In the genomic region with DNA sequence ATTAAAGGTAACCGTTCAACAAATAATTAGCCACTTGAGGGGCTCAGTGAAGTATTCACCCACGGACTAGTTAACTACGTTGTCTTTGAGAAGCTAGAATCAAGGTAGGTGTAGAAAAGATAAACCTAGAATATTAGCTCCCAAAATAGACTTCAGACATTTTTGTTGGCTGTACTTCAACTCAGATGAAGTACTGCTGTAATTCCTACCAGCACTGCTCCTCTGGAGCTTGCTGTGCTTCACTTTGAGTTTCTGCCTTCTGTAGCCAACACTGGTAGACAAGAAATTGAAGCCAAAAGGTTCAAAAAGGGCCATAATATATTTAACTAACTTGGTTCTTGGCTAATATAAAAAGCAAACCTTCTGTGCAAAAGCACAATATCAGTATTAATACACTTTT, we compare ENCODE assay signal across 12 cellular contexts.
"Had no signal": no experiment of that assay in that cellular context is flagged by ENCODE, and none has a peak within 500 bp of the region (broad histone marks: within the 10 kb centered on the region; RNA-seq: fewer than 3 reads in every experiment).

No MANE protein-coding gene starts in this region.

- H3K27ac ChIP-seq: colonic mucosa, esophagus squamous epithelium, neutrophil, stomach had no signal

- H3K4me3 Mint-ChIP-seq: naive thymus-derived CD4-positive, alpha-beta T cell; nephron progenitor cell had no signal

- H3K36me3 ChIP-seq: colonic mucosa, neutrophil, thoracic aorta had no signal

- H3K4me3 ChIP-seq: colonic mucosa, esophagus squamous epithelium, stomach, thoracic aorta had no signal

- H3K27me3 ChIP-seq: colonic mucosa, esophagus squamous epithelium, neutrophil, stomach had no signal

- DNase-seq: colonic mucosa; esophagus squamous epithelium; left colon; mammary epithelial cell; nephron progenitor cell; small intestine; stimulated activated CD4-positive, alpha-beta T cell treated with anti-CD3 and anti-CD28 coated beads, Interleukin-12 subunit alpha, Interleukin-12 subunit beta, amount 100 ng/mL, for 4 hours; stimulated activated naive CD4-positive, alpha-beta T cell; stomach had no signal

- H3K4me1 ChIP-seq: colonic mucosa, esophagus squamous epithelium, stomach had no signal

- H3K9me3 ChIP-seq: colonic mucosa, esophagus squamous epithelium, neutrophil, stomach, thoracic aorta had no signal

- H3K27ac Mint-ChIP-seq: naive thymus-derived CD4-positive, alpha-beta T cell; nephron progenitor cell had no signal

- H3K9me3 Mint-ChIP-seq: naive thymus-derived CD4-positive, alpha-beta T cell; nephron progenitor cell had no signal

- ATAC-seq: left colon; naive thymus-derived CD4-positive, alpha-beta T cell had no signal
